20 cellular contexts compared by ENCODE assay signal in the genomic region with DNA sequence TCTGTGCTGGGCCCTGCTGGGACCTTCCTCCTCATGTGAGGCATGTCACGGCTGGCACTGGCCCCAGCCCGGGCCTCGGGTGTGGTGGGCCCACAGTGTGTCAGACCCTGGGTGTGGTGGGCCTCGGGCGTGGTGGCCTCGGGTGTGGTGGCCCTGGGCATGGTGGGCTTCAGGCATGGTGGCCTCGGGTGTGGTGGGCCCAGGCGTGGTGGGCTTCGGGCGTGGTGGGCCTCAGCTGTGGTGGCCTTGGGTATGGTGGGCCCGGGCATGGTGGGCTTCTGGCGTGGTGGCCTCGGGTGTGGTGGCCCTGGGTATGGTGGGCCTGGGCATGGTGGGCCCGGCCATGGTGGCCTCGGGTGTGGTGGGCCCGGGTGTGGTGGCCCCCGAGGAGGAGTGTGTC. TPM values are rescaled to one million over a fixed set of nuclear protein-coding genes. Genes with fewer than 3 reads are reported as not detected.
DNase-seq lines count a peak whose midpoint lies in the region; ATAC-seq and TF ChIP-seq lines count a peak whose summit lies in the region.
"Had no signal": no experiment of that assay in that cellular context is flagged by ENCODE, and none has a peak within 500 bp of the region (broad histone marks: within the 10 kb centered on the region; RNA-seq: fewer than 3 reads in every experiment).

No MANE protein-coding gene starts in this region.

- H3K27me3 Mint-ChIP-seq in activated naive CD8-positive, alpha-beta T cell treated with anti-CD3 and anti-CD28 coated beads, Interleukin-2, amount 50 U/mL, for 24 hours = no peaks in the 10 kb centered on the region
- no peaks in the 10 kb centered on the region for H3K27me3 Mint-ChIP-seq in activated naive CD8-positive, alpha-beta T cell treated with anti-CD3 and anti-CD28 coated beads for 36 hours
- H3K27me3 Mint-ChIP-seq in stimulated activated memory B cell treated with anti-CD40 and anti-IgM and Interleukin-4, amounts not matched to agents 10 μg/mL and 1 μg/mL and 100 μg/mL, for 72 hours = no peaks in the 10 kb centered on the region
- H3K27me3 Mint-ChIP-seq in effector memory CD8-positive, alpha-beta T cell = no peaks in the 10 kb centered on the region
- H3K27me3 Mint-ChIP-seq: B cell; CD4-positive, CD25-positive, alpha-beta regulatory T cell had no signal

- no peak overlapping the region for H3K27ac Mint-ChIP-seq in activated naive CD8-positive, alpha-beta T cell treated with anti-CD3 and anti-CD28 coated beads, Interleukin-2, amount 50 U/mL, for 24 hours
- H3K27ac Mint-ChIP-seq in activated naive CD8-positive, alpha-beta T cell treated with anti-CD3 and anti-CD28 coated beads for 36 hours = no peak overlapping the region
- H3K27ac Mint-ChIP-seq in stimulated activated memory B cell treated with anti-CD40 and anti-IgM and Interleukin-4, amounts not matched to agents 10 μg/mL and 1 μg/mL and 100 μg/mL, for 72 hours = no peak overlapping the region
- no peak overlapping the region for H3K27ac Mint-ChIP-seq in effector memory CD8-positive, alpha-beta T cell
- H3K27ac Mint-ChIP-seq: B cell; CD8-positive, alpha-beta T cell had no signal

- TF ChIP-seq POLR2A in body of pancreas (IDR thresholded peaks at IDR 0.05) = no peak

- no peak for DNase-seq in activated naive CD8-positive, alpha-beta T cell treated with anti-CD3 and anti-CD28 coated beads, Interleukin-2, amount 50 U/mL, for 24 hours
- no peak for DNase-seq in activated naive CD8-positive, alpha-beta T cell treated with anti-CD3 and anti-CD28 coated beads for 36 hours
- no peak for DNase-seq in SJCRH30
- no peak for DNase-seq in body of pancreas
- no peak for DNase-seq in effector memory CD8-positive, alpha-beta T cell
- no peak for DNase-seq in activated CD4-positive, alpha-beta T cell treated with anti-CD3 and anti-CD28 coated beads, Interleukin-2, amount 50 U/mL, for 1 hour
- no peak for DNase-seq in central memory CD4-positive, alpha-beta T cell
- DNase-seq: Caco-2; CD4-positive, CD25-positive, alpha-beta regulatory T cell; CD8-positive, alpha-beta T cell; DMS153; DND-41; GOT3; H7; HCEC 1CT had no signal

- H3K36me3 ChIP-seq in SJCRH30 (no peaks in the 10 kb centered on the region), body of pancreas (replicated peaks in 1 of 2; ENCODE audit: insufficient read depth in 1 of 2, low read depth in 2 of 2) (no peaks in the 10 kb centered on the region)

- H3K36me3 Mint-ChIP-seq in activated naive CD8-positive, alpha-beta T cell treated with anti-CD3 and anti-CD28 coated beads, Interleukin-2, amount 50 U/mL, for 24 hours (ENCODE audit: low read depth) = no peaks in the 10 kb centered on the region
- H3K36me3 Mint-ChIP-seq in activated naive CD8-positive, alpha-beta T cell treated with anti-CD3 and anti-CD28 coated beads for 36 hours = no peaks in the 10 kb centered on the region
- H3K36me3 Mint-ChIP-seq in stimulated activated memory B cell treated with anti-CD40 and anti-IgM and Interleukin-4, amounts not matched to agents 10 μg/mL and 1 μg/mL and 100 μg/mL, for 72 hours = peaks cover 23% of the 10 kb centered on the region
- no peaks in the 10 kb centered on the region for H3K36me3 Mint-ChIP-seq in effector memory CD8-positive, alpha-beta T cell (ENCODE audit: insufficient read depth)

- H3K4me1 ChIP-seq in SJCRH30 = peaks cover 49% of the 10 kb centered on the region
- no peaks in the 10 kb centered on the region for H3K4me1 ChIP-seq in body of pancreas

- TF ChIP-seq CTCF in body of pancreas (IDR thresholded peaks at IDR 0.05) = no peak

- no peaks in the 10 kb centered on the region; the same call in none of the 2 replicates for H3K9me3 ChIP-seq in SJCRH30 (replicated peaks)
- H3K9me3 ChIP-seq in body of pancreas = no peaks in the 10 kb centered on the region
- H3K9me3 ChIP-seq: BLaER1, Caco-2 had no signal

- H3K27me3 ChIP-seq in SJCRH30 (no peaks in the 10 kb centered on the region), body of pancreas (no peaks in the 10 kb centered on the region)
- H3K27me3 ChIP-seq: BLaER1 had no signal

- H3K4me3 ChIP-seq in SJCRH30 (no peak overlapping the region), body of pancreas (no peak overlapping the region)
- H3K4me3 ChIP-seq: BLaER1 had no signal

- intact Hi-C loops in body of pancreas (cut with DNase I) = no loop called here

- no peaks in the 10 kb centered on the region for H3K9me3 Mint-ChIP-seq in activated naive CD8-positive, alpha-beta T cell treated with anti-CD3 and anti-CD28 coated beads, Interleukin-2, amount 50 U/mL, for 24 hours
- H3K9me3 Mint-ChIP-seq in activated naive CD8-positive, alpha-beta T cell treated with anti-CD3 and anti-CD28 coated beads for 36 hours = no peaks in the 10 kb centered on the region
- no peaks in the 10 kb centered on the region for H3K9me3 Mint-ChIP-seq in stimulated activated memory B cell treated with anti-CD40 and anti-IgM and Interleukin-4, amounts not matched to agents 10 μg/mL and 1 μg/mL and 100 μg/mL, for 72 hours
- no peaks in the 10 kb centered on the region for H3K9me3 Mint-ChIP-seq in effector memory CD8-positive, alpha-beta T cell
- H3K9me3 Mint-ChIP-seq: CD4-positive, CD25-positive, alpha-beta regulatory T cell; CD8-positive, alpha-beta T cell had no signal

- H3K27ac ChIP-seq in SJCRH30 (peak overlapping the region; percentile 97; the same call in 1 of the 2 replicates), body of pancreas (no peak overlapping the region)
- H3K27ac ChIP-seq: 22Rv1, BLaER1, C4-2B had no signal

- H3K4me3 Mint-ChIP-seq in activated naive CD8-positive, alpha-beta T cell treated with anti-CD3 and anti-CD28 coated beads, Interleukin-2, amount 50 U/mL, for 24 hours = no peak overlapping the region
- H3K4me3 Mint-ChIP-seq in activated naive CD8-positive, alpha-beta T cell treated with anti-CD3 and anti-CD28 coated beads for 36 hours = no peak overlapping the region
- H3K4me3 Mint-ChIP-seq in stimulated activated memory B cell treated with anti-CD40 and anti-IgM and Interleukin-4, amounts not matched to agents 10 μg/mL and 1 μg/mL and 100 μg/mL, for 72 hours = no peak overlapping the region
- no peak overlapping the region for H3K4me3 Mint-ChIP-seq in effector memory CD8-positive, alpha-beta T cell
- H3K4me3 Mint-ChIP-seq: B cell; CD4-positive, CD25-positive, alpha-beta regulatory T cell; CD8-positive, alpha-beta T cell had no signal

- ATAC-seq in activated naive CD8-positive, alpha-beta T cell treated with anti-CD3 and anti-CD28 coated beads, Interleukin-2, amount 50 U/mL, for 24 hours = peak; percentile 24
- peak; percentile 16 for ATAC-seq in body of pancreas
- peak; percentile 45 for ATAC-seq in stimulated activated memory B cell treated with anti-CD40 and anti-IgM and Interleukin-4, amounts not matched to agents 10 μg/mL and 1 μg/mL and 100 μg/mL, for 72 hours
- ATAC-seq in effector memory CD8-positive, alpha-beta T cell (replicated peaks) = no peak
- ATAC-seq: CD8-positive, alpha-beta T cell had no signal

- H3K4me1 Mint-ChIP-seq in activated naive CD8-positive, alpha-beta T cell treated with anti-CD3 and anti-CD28 coated beads, Interleukin-2, amount 50 U/mL, for 24 hours = no peaks in the 10 kb centered on the region
- H3K4me1 Mint-ChIP-seq in activated naive CD8-positive, alpha-beta T cell treated with anti-CD3 and anti-CD28 coated beads for 36 hours = no peaks in the 10 kb centered on the region
- no peaks in the 10 kb centered on the region for H3K4me1 Mint-ChIP-seq in stimulated activated memory B cell treated with anti-CD40 and anti-IgM and Interleukin-4, amounts not matched to agents 10 μg/mL and 1 μg/mL and 100 μg/mL, for 72 hours
- H3K4me1 Mint-ChIP-seq in effector memory CD8-positive, alpha-beta T cell (ENCODE audit: low read depth in 2 of 2) = no peaks in the 10 kb centered on the region
- H3K4me1 Mint-ChIP-seq: B cell had no signal

- WGBS in body of pancreas, 2 donors = 90 to 94% methylated on average over 2 to 14 of the region's 17 CpGs

RNA-seq across cellular contexts. Expression of a gene that starts 40.4 kb away (rescaled TPM):
- total RNA-seq in activated naive CD8-positive, alpha-beta T cell treated with anti-CD3 and anti-CD28 coated beads for 36 hours = not detected
- not detected in 2 replicates for total RNA-seq in SJCRH30 (2014; rRNA removed; shearing (Covaris generic))
- 1 to 10 TPM in 1 of 2 donors, not detected in 1; 2.1 TPM for total RNA-seq in body of pancreas
- total RNA-seq: B cell; Caco-2; CD4-positive, CD25-positive, alpha-beta regulatory T cell; CD8-positive, alpha-beta T cell had no signal
